Comparison of ENCODE assay signal across 8 cellular contexts in the genomic region with DNA sequence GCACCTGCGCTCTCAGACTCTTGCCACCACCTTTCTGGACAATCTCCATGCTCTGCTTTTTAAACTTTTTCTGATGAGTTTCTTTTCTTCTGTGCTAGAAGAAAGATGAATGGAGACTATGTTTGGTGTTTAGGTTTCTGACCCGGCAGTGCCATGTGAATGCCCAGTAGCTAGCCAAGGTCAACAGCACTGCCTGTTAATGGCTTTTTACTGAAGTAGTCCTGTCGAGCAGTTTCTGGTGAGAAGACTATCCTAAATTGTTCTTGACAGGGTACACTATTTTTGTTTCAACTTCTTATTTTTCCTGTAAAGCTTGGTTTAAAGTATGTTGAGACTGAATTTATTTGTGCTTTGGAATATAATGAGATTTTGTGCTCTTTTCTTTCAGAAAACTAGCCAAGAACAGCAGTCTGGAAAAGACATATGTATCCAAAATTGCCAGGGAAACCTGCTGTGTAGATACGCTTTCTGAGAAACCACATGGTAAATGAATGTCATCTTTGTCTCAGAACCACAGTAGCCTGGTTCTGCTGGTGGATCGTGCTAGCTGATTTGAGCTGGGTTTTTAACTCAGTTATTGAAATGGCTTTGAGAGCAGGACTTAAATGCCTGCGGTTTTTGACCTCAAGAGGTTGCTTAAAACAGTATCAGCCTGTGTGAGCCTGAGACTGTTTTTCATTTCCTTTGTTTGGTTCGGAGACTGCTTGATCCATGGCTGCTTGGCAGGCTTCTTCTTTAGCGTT. TPM values are rescaled to one million over a fixed set of nuclear protein-coding genes. Genes with fewer than 3 reads are reported as not detected.
DNase-seq lines count a peak whose midpoint lies in the region; ATAC-seq and TF ChIP-seq lines count a peak whose summit lies in the region.

No MANE protein-coding gene starts in this region.

- H4K5ac ChIP-seq in H9 (ENCODE audit: insufficient read length, low read depth, low read length): no peak overlapping the region

- no peaks in the 10 kb centered on the region for H3K9me3 Mint-ChIP-seq in H9
- H3K9me3 Mint-ChIP-seq in T-helper 1 cell treated with Interleukin-12 subunit alpha and Interleukin-12 subunit beta and Interleukin-4 antibody, amounts not matched to agents 30 μg/mL and 1 μg/mL, for 36 hours: no peaks in the 10 kb centered on the region

- H3K4ac ChIP-seq in H9 (ENCODE audit: low read depth, low read length): no peak overlapping the region

- no peak for TF ChIP-seq CTCF in H9 (conservative IDR thresholded peaks at IDR 0.05)

- DNase-seq in EH (ENCODE audit: low read depth) (peak; percentile 91), H9 (no peak), inferior parietal cortex (ENCODE audit: extremely low spot score) (peak; percentile 70), iPS-NIHi7 (ENCODE audit: extremely low spot score) (no peak), ACHN (no peak), posterior cingulate gyrus (no peak)

- no peak overlapping the region for H3K27ac ChIP-seq in H9 (ENCODE audit: insufficient read length, low read depth, low read length)

- H4K91ac ChIP-seq in H9 (ENCODE audit: insufficient read length, low read depth, low read length): no peak overlapping the region

- no peak for ATAC-seq in HG03457 (IDR thresholded peaks at IDR 0.05; ENCODE audit: unreplicated experiment)

- H2AFZ ChIP-seq in H9 (ENCODE audit: low read length): no peak overlapping the region

- peak overlapping the region; percentile 54 to 84 (median 60); a peak in 4 of 7 replicates for H3K27ac Mint-ChIP-seq in H9
- H3K27ac Mint-ChIP-seq in T-helper 1 cell treated with Interleukin-12 subunit alpha and Interleukin-12 subunit beta and Interleukin-4 antibody, amounts not matched to agents 30 μg/mL and 1 μg/mL, for 36 hours: peak overlapping the region; percentile 37

- H3K4me1 Mint-ChIP-seq in H9: peaks cover 17 to 24% of the 10 kb centered on the region in 2 experiments
- peaks cover 46% of the 10 kb centered on the region for H3K4me1 Mint-ChIP-seq in T-helper 1 cell treated with Interleukin-12 subunit alpha and Interleukin-12 subunit beta and Interleukin-4 antibody, amounts not matched to agents 30 μg/mL and 1 μg/mL, for 36 hours (ENCODE audit: low read depth)

- no peak overlapping the region for H3K18ac ChIP-seq in H9 (ENCODE audit: insufficient read length, low read depth, low read length)

- no peak overlapping the region for H3K9ac ChIP-seq in H9 (ENCODE audit: extremely low read depth, insufficient read length, low read length)

- H3T11ph ChIP-seq in H9 (ENCODE audit: low read length): no peak overlapping the region

- no peak overlapping the region for H3K4me3 Mint-ChIP-seq in H9
- no peak overlapping the region for H3K4me3 Mint-ChIP-seq in T-helper 1 cell treated with Interleukin-12 subunit alpha and Interleukin-12 subunit beta and Interleukin-4 antibody, amounts not matched to agents 30 μg/mL and 1 μg/mL, for 36 hours

- H3K14ac ChIP-seq in H9 (ENCODE audit: insufficient read depth, low read length): no peak overlapping the region

- no peaks in the 10 kb centered on the region for H4K20me1 ChIP-seq in H9 (ENCODE audit: control insufficient read depth, insufficient read depth, insufficient read length)

- no peak overlapping the region for H2BK12ac ChIP-seq in H9 (ENCODE audit: insufficient read length, low read depth, low read length)

- intact Hi-C loops in posterior cingulate gyrus (cut with DNase I): no loop called here

- H3K4me1 ChIP-seq in H9 (ENCODE audit: insufficient read depth, low read length): no peaks in the 10 kb centered on the region

- H3K79me1 ChIP-seq in H9 (ENCODE audit: insufficient read depth, low read depth, low read length, poor library complexity, severe bottlenecking): peaks cover 4% of the 10 kb centered on the region

- H2BK20ac ChIP-seq in H9 (ENCODE audit: low read depth, low read length, poor library complexity, severe bottlenecking): no peak overlapping the region

- no peaks in the 10 kb centered on the region for H3K23me2 ChIP-seq in H9 (ENCODE audit: insufficient read length, low read depth, low read length, poor library complexity, severe bottlenecking)

- H3K36me3 Mint-ChIP-seq in H9 (ENCODE audit: insufficient read depth in 1 of 3, low read depth in 3 of 3): peaks cover 0 to 10% (median 7%) of the 10 kb centered on the region in 3 experiments; a peak in 2 of 7 replicates
- peaks cover 34% of the 10 kb centered on the region for H3K36me3 Mint-ChIP-seq in T-helper 1 cell treated with Interleukin-12 subunit alpha and Interleukin-12 subunit beta and Interleukin-4 antibody, amounts not matched to agents 30 μg/mL and 1 μg/mL, for 36 hours (ENCODE audit: low read depth)

- H3K56ac ChIP-seq in H9 (ENCODE audit: insufficient read length, low read depth, low read length): no peak overlapping the region

- no peak overlapping the region for H3K23ac ChIP-seq in H9 (ENCODE audit: insufficient read length, low read depth, low read length)

- no peaks in the 10 kb centered on the region for H3K9me3 ChIP-seq in H9 (ENCODE audit: control insufficient read depth, low read depth, low read length)

- in situ Hi-C loops in ACHN (cut with HindIII; ENCODE audit: low pct_ligation_motif_present, low pct_unique_long_range_greater_than_20kb, low sequenced_read_pairs): no loop called here

- H3K4me2 ChIP-seq in H9 (ENCODE audit: insufficient read depth, insufficient read length, low read length): no peak overlapping the region

- no peak overlapping the region for H2BK15ac ChIP-seq in H9 (ENCODE audit: low read depth, low read length)

- H3K27me3 ChIP-seq in H9 (ENCODE audit: insufficient read depth, low read length): no peaks in the 10 kb centered on the region

- no peak overlapping the region for H2BK5ac ChIP-seq in H9 (ENCODE audit: insufficient read length, low read length)

- no CpG with 5 or more reads among the region's 8 CpGs for WGBS in H9 (ENCODE audit: extremely low coverage, insufficient read length, low lambda C conversion rate)

- no peaks in the 10 kb centered on the region for H3K27me3 Mint-ChIP-seq in H9 (ENCODE audit: low read depth)
- H3K27me3 Mint-ChIP-seq in T-helper 1 cell treated with Interleukin-12 subunit alpha and Interleukin-12 subunit beta and Interleukin-4 antibody, amounts not matched to agents 30 μg/mL and 1 μg/mL, for 36 hours (ENCODE audit: low read depth): no peaks in the 10 kb centered on the region

- H4K8ac ChIP-seq in H9 (replicated peaks; ENCODE audit: insufficient read length, low read depth, low read length): no peak overlapping the region

- no peak overlapping the region for H2BK120ac ChIP-seq in H9 (ENCODE audit: low read depth, low read length, poor library complexity, severe bottlenecking)

- no peak overlapping the region for H2AK5ac ChIP-seq in H9 (ENCODE audit: insufficient read length, low read length)

- no peaks in the 10 kb centered on the region for H3K79me2 ChIP-seq in H9 (ENCODE audit: insufficient read depth, low read length)

RNA-seq across cellular contexts. Expression of gene KCNS1, which starts 48.1 kb away (rescaled TPM):
- total RNA-seq in H9 (2021): 0.98 and 0.99 TPM in 2 replicates

Comparison
In these comparisons a context has a peak if more than half of its experiments do, and no peak if none do; other contexts are left out.
1. DNase-seq: peak in EH (single experiment) and inferior parietal cortex (single experiment); none in H9 (single experiment), iPS-NIHi7 (single experiment), ACHN (single experiment) and posterior cingulate gyrus (0 of 10).